8 cellular contexts compared by ENCODE assay signal in the genomic region with DNA sequence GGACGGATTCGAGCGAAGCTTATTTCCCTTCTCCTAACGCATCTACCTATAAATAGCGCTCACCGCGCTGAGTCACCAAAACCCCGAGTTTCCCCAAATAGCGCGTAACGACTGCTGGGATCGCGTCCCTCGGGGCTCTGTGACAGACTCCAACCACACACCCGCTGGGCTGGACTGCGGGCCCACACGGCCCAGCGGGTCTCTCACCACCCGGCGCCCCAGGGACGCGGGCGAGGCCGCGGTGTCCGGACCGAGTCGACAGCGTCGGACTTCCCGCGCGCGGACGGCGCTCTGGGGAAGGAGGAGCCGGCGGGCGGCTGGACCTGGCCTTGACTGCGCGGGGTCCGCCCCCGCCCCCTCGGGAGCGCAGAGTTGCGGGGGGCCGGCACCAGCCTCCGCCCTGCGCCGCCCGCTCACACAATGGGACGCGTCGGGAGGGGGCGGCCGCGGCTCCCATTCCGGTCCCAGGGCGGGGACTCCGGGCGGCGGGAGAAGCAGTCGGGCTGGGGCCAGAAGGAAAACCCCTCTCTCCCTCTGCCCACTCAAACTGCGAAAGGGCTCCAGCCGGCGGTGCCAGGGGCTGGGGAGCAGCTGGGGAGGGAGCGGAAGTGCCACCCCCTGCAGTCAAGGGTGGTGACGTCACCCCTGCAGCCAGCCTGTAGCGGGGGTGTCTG.
A peak's percentile ranks its signal among the peaks of the same experiment; 100 is the strongest.
DNase-seq lines count a peak whose midpoint lies in the region; ATAC-seq and TF ChIP-seq lines count a peak whose summit lies in the region.

No MANE protein-coding gene starts in this region.

- peak overlapping the region; percentile 5; the same call in 1 of the 2 replicates for H2AFZ ChIP-seq in OCI-LY7 (ENCODE audit: low read length)

- H3K27ac ChIP-seq in OCI-LY7 (ENCODE audit: low read depth, low read length, poor library complexity, severe bottlenecking) (peak overlapping the region; percentile 56), muscle layer of colon (ENCODE audit: low read depth, low read length) (peak overlapping the region; percentile 91)

- peaks cover 22% of the 10 kb centered on the region for H3K4me1 ChIP-seq in Caco-2
- H3K4me1 ChIP-seq in OCI-LY7 (ENCODE audit: insufficient read depth, low read length, poor library complexity, severe bottlenecking), result peaks cover 64% of the 10 kb centered on the region
- peaks cover 34% of the 10 kb centered on the region for H3K4me1 ChIP-seq in muscle layer of colon (ENCODE audit: insufficient read depth, low read length)

- peak; percentile 59 for ATAC-seq in GM21367 (IDR thresholded peaks at IDR 0.05; ENCODE audit: unreplicated experiment)

- H3K27me3 Mint-ChIP-seq in Caco-2 (ENCODE audit: insufficient read depth, unreplicated experiment), result no peaks in the 10 kb centered on the region
- peaks cover 26% of the 10 kb centered on the region for H3K27me3 Mint-ChIP-seq in activated T-cell treated with anti-CD3 and anti-CD28 coated beads, Interleukin-2, amount 50 U/mL, for 24 hours

- BruUV-seq in Caco-2 (replicated peaks; lab: Mats Ljungman, UMichigan) (no TSS peak), OCI-LY7 (replicated peaks; lab: Mats Ljungman, UMichigan) (no TSS peak)

- H3K4me3 ChIP-seq in Caco-2 (ENCODE audit: low read depth, low read length) (peak overlapping the region; percentile 100), OCI-LY7 (ENCODE audit: low read depth, low read length, poor library complexity, severe bottlenecking) (peak overlapping the region; percentile 81), muscle layer of colon (ENCODE audit: low read depth in 1 of 2, low read length in 2 of 2) (peak overlapping the region; percentile 73 to 86)

- peak overlapping the region; percentile 89 for H3K4me2 ChIP-seq in OCI-LY7 (ENCODE audit: low read length)

- H3K79me2 ChIP-seq in OCI-LY7 (ENCODE audit: insufficient read depth, low read depth, low read length), result peaks cover 42% of the 10 kb centered on the region; the same call in 1 of the 2 replicates

- TF ChIP-seq POLR2A in erythroblast (IDR thresholded peaks at IDR 0.05; ENCODE audit: low read length), result peak; percentile 79

- DNase-seq in Caco-2, result peak; percentile 95 to 98
- peak; percentile 96 for DNase-seq in HT1080 (ENCODE audit: low read depth)
- no peak for DNase-seq in OCI-LY7 (ENCODE audit: low spot score)
- DNase-seq in activated T-cell treated with anti-CD3 and anti-CD28 coated beads, Interleukin-2, amount 50 U/mL, for 24 hours, result peak; percentile 81
- DNase-seq in erythroblast (lab: John Stamatoyannopoulos, UW), result peak; percentile 93 to 97
- DNase-seq in stimulated activated naive CD4-positive, alpha-beta T cell (lab: John Stamatoyannopoulos, UW), result peak in 4 of 6 experiments; percentile 60 to 74 (median 68)

- H3K9me3 ChIP-seq in Caco-2 (no peaks in the 10 kb centered on the region), OCI-LY7 (ENCODE audit: low read length) (no peaks in the 10 kb centered on the region), muscle layer of colon (ENCODE audit: low read length) (peaks cover 8% of the 10 kb centered on the region)

- peaks cover 37% of the 10 kb centered on the region for H3K36me3 Mint-ChIP-seq in Caco-2 (ENCODE audit: insufficient read depth, unreplicated experiment)
- peaks cover 5% of the 10 kb centered on the region for H3K36me3 Mint-ChIP-seq in activated T-cell treated with anti-CD3 and anti-CD28 coated beads, Interleukin-2, amount 50 U/mL, for 24 hours (ENCODE audit: low read depth)

- peak overlapping the region; percentile 66 for H3K9ac ChIP-seq in muscle layer of colon (ENCODE audit: low read length)

- no peak for TF ChIP-seq CTCF in Caco-2 (IDR thresholded peaks at IDR 0.05; ENCODE audit: insufficient read depth in 1 of 2, low read depth in 1 of 2, low read length in 1 of 2, severe bottlenecking in 1 of 2, unreplicated experiment in 1 of 2)
- TF ChIP-seq CTCF in OCI-LY7 (conservative IDR thresholded peaks at IDR 0.05; ENCODE audit: low read length), result no peak

- peaks cover 15% of the 10 kb centered on the region; the same call in 1 of the 2 replicates for H4K20me1 ChIP-seq in OCI-LY7 (ENCODE audit: insufficient read depth, low read length)

- CTCF ChIA-PET in Caco-2 (lab: Charles Lee) (interaction anchor here (0.7 to 1.0 kb wide), 3 partner anchors 41 to 930 kb away, joined by 4 to 6 read pairs (median 4); no protein-coding TSS in a partner anchor), OCI-LY7 (lab: Charles Lee; ENCODE audit: unreplicated experiment) (interaction anchor here (0.5 to 1.7 kb wide), 4 partner anchors 17 to 127 kb away, joined by 3 to 4 read pairs (median 4); no protein-coding TSS in a partner anchor)

- no peaks in the 10 kb centered on the region for H3K9me2 ChIP-seq in OCI-LY7 (ENCODE audit: insufficient read depth, low read length)

- POLR2A ChIA-PET in Caco-2 (lab: Charles Lee) (interaction anchor here (0.6 to 4.0 kb wide), 8 partner anchors 42 to 331 kb away, joined by 3 to 29 read pairs (median 4); a partner anchor contains a TSS), OCI-LY7 (lab: Charles Lee) (interaction anchor here (0.6 to 8.3 kb wide), 13 partner anchors 9 to 785 kb away, joined by 3 to 94 read pairs (median 3); no protein-coding TSS in a partner anchor)

- H3K4me1 Mint-ChIP-seq in Caco-2 (ENCODE audit: low read depth, unreplicated experiment), result peaks cover 26% of the 10 kb centered on the region
- H3K4me1 Mint-ChIP-seq in activated T-cell treated with anti-CD3 and anti-CD28 coated beads, Interleukin-2, amount 50 U/mL, for 24 hours (ENCODE audit: low read depth), result peaks cover 64% of the 10 kb centered on the region

- intact Hi-C loops in Caco-2 (cut with micrococcal nuclease; ENCODE audit: unreplicated experiment), result loop anchor here (1.0 to 5.0 kb wide), 4 partner anchors 39 to 187 kb away; a partner anchor contains a TSS
- intact Hi-C loops in OCI-LY7 (cut with micrococcal nuclease; ENCODE audit: unreplicated experiment), result loop anchor here (1.0 to 5.0 kb wide), 5 partner anchors 127 to 788 kb away; a partner anchor contains a TSS

- H3K36me3 ChIP-seq in Caco-2 (ENCODE audit: control insufficient read depth, insufficient read depth, low read length), result 0 out of 2 replicates have a peak, but pooled peaks cover 3% of the 10 kb centered on the region
- no peaks in the 10 kb centered on the region for H3K36me3 ChIP-seq in OCI-LY7 (ENCODE audit: insufficient read depth, low read length)
- H3K36me3 ChIP-seq in muscle layer of colon (ENCODE audit: insufficient read depth, low read length), result no peaks in the 10 kb centered on the region

- H3K4me3 Mint-ChIP-seq in Caco-2 (ENCODE audit: unreplicated experiment), result peak overlapping the region; percentile 95
- H3K4me3 Mint-ChIP-seq in activated T-cell treated with anti-CD3 and anti-CD28 coated beads, Interleukin-2, amount 50 U/mL, for 24 hours, result peak overlapping the region; percentile 80

- no peaks in the 10 kb centered on the region for H3K9me3 Mint-ChIP-seq in Caco-2 (ENCODE audit: unreplicated experiment)
- no peaks in the 10 kb centered on the region for H3K9me3 Mint-ChIP-seq in activated T-cell treated with anti-CD3 and anti-CD28 coated beads, Interleukin-2, amount 50 U/mL, for 24 hours

- H3K27ac Mint-ChIP-seq in Caco-2 (ENCODE audit: unreplicated experiment), result peak overlapping the region; percentile 90
- peak overlapping the region; percentile 91 for H3K27ac Mint-ChIP-seq in activated T-cell treated with anti-CD3 and anti-CD28 coated beads, Interleukin-2, amount 50 U/mL, for 24 hours

- H3K27me3 ChIP-seq in Caco-2 (replicated peaks; ENCODE audit: control insufficient read depth, insufficient read depth, low read length), result no peaks in the 10 kb centered on the region
- H3K27me3 ChIP-seq in muscle layer of colon (ENCODE audit: control insufficient read depth in 1 of 2, insufficient read depth in 2 of 2, low read length in 2 of 2), result peaks cover 25 to 26% of the 10 kb centered on the region in 2 donors
